Comparison of ENCODE assay signal across 3 cellular contexts in the genomic region with DNA sequence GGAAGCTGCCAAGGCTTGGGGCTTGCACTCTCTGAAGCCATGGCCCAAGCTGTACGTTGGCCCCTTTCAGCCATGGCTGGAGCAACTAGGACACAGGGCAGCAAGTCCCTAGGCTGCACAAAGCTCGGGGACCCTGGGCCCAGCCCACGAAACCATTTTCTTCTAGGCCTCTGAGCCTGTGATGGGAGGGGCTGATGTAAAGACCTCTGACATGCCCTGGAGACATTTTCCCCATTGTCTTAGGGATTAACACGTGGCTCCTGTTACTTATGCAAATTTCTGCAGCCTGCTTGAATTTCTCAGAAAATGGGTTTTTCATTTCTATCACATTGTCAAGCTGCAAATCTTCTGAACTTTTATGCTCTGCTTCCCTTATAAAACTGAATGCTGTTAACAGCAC.
"Had no signal": no experiment of that assay in that cellular context is flagged by ENCODE, and none has a peak within 500 bp of the region (broad histone marks: within the 10 kb centered on the region; RNA-seq: fewer than 3 reads in every experiment).

No MANE protein-coding gene starts in this region.

- H3K4me3 ChIP-seq: GM12878 had no signal

- DNase-seq: GDM1, GF-D8 had no signal
